Comparison of ENCODE assay signal across 36 cellular contexts in the genomic region with DNA sequence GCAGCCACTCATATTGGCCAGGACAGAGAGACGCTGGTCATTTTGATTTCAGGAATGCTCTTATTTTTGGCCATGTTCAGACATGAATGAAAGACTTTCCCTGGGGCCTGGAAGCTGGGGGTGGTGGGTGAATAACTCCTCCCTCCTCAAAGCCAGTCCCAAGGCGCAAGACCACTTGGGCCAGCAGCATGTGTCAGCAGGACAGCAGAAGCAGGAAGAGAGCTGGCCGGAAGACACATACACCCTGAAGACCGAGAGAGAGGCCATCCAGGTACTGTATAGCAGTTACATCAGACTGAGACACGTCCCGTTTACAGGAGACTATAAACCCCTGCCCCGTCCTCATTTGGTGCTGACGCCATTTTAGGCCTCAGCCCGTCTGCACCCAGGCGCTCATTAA. TPM values are rescaled to one million over a fixed set of nuclear protein-coding genes. Genes with fewer than 3 reads are reported as not detected.
"Had no signal": no experiment of that assay in that cellular context is flagged by ENCODE, and none has a peak within 500 bp of the region (broad histone marks: within the 10 kb centered on the region; RNA-seq: fewer than 3 reads in every experiment).

No MANE protein-coding gene starts in this region.

- DNase-seq: activated B cell treated with CpG ODN at 0.5 μM for 24 hours; activated CD4-positive, alpha-beta memory T cell treated with anti-CD3 and anti-CD28 coated beads for 36 hours; activated CD4-positive, alpha-beta T cell treated with anti-CD3 and anti-CD28 coated beads for 4 hours; activated CD4-positive, alpha-beta T cell treated with anti-CD3 and anti-CD28 coated beads, Interleukin-2, amount 10 ng/mL, durations not matched to agents 24 days and 14 days; activated CD4-positive, alpha-beta T cell treated with anti-CD3 and anti-CD28 coated beads, Interleukin-2, amount 50 U/mL, for 1 hour; activated CD4-positive, alpha-beta T cell treated with anti-CD3 and anti-CD28 coated beads, Interleukin-2, amount 50 U/mL, for 4 hours; activated CD4-positive, CD25-positive, alpha-beta regulatory T cell treated with anti-CD3 and anti-CD28 coated beads, Interleukin-2, amount 50 U/mL, for 72 hours; activated CD8-positive, alpha-beta memory T cell treated with anti-CD3 and anti-CD28 coated beads, Interleukin-2, amount 10 ng/mL, durations not matched to agents 7 days and 5 days; activated CD8-positive, alpha-beta T cell treated with anti-CD3 and anti-CD28 coated beads for 36 hours; activated effector memory CD4-positive, alpha-beta T cell treated with anti-CD3 and anti-CD28 coated beads, Interleukin-2, amount 50 U/mL, for 16 hours; activated gamma-delta T cell treated with Interleukin-2 at 50 U/mL for 16 hours; activated naive CD4-positive, alpha-beta T cell; activated naive CD4-positive, alpha-beta T cell treated with anti-CD3 and anti-CD28 coated beads for 36 hours; activated naive CD4-positive, alpha-beta T cell treated with anti-CD3 and anti-CD28 coated beads, Interleukin-2, amount 50 U/mL, for 16 hours; activated naive CD8-positive, alpha-beta T cell treated with anti-CD3 and anti-CD28 coated beads for 36 hours; activated T-cell treated with anti-CD3 and anti-CD28 coated beads for 4 hours; activated T-cell treated with anti-CD3 and anti-CD28 coated beads, Interleukin-2, amount 50 U/mL, for 1 hour; activated T-cell treated with anti-CD3 and anti-CD28 coated beads, Interleukin-2, amount 50 U/mL, for 4 hours; activated T-cell treated with anti-CD3 and anti-CD28 coated beads, Interleukin-2, amount 50 U/mL, for 72 hours; amniotic stem cell; aorta; body of pancreas; brain microvascular endothelial cell; caudate nucleus; cerebellar nuclear complex; T-helper 1 cell; T-helper 2 cell; T-helper 9 cell had no signal

- FAIRE-seq: astrocyte, TTC549 had no signal

- H3K9me3 ChIP-seq: adrenal gland, body of pancreas, breast epithelium had no signal

- ATAC-seq: activated CD8-positive, alpha-beta memory T cell treated with anti-CD3 and anti-CD28 coated beads, Interleukin-2, amount 10 ng/mL, durations not matched to agents 7 days and 5 days; activated CD8-positive, alpha-beta T cell treated with anti-CD3 and anti-CD28 coated beads for 36 hours; activated naive CD4-positive, alpha-beta T cell treated with anti-CD3 and anti-CD28 coated beads, Interleukin-2, amount 50 U/mL, for 72 hours; activated T-cell treated with anti-CD3 and anti-CD28 coated beads, Interleukin-2, amount 50 U/mL, for 4 hours; activated T-cell treated with anti-CD3 and anti-CD28 coated beads, Interleukin-2, amount 50 U/mL, for 72 hours; activated T-helper 17 cell treated with anti-CD3 and anti-CD28 coated beads, Interleukin-2, amount 50 U/mL, for 72 hours; body of pancreas had no signal

- H3K4me1 ChIP-seq: adrenal gland, body of pancreas, breast epithelium had no signal

- H3K4me3 ChIP-seq: adrenal gland, body of pancreas, breast epithelium had no signal

- H3K27me3 ChIP-seq: adrenal gland, body of pancreas, breast epithelium had no signal

- H3K36me3 ChIP-seq: adrenal gland, brain microvascular endothelial cell, breast epithelium had no signal

- H3K27ac ChIP-seq: adrenal gland, body of pancreas, brain microvascular endothelial cell, breast epithelium, VCaP had no signal

RNA-seq across cellular contexts. Expression of gene ULBP3, which starts 29.2 kb away (rescaled TPM):
- total RNA-seq: activated naive CD4-positive, alpha-beta T cell treated with anti-CD3 and anti-CD28 coated beads for 36 hours; activated naive CD4-positive, alpha-beta T cell treated with anti-CD3 and anti-CD28 coated beads, Interleukin-2, amount 50 U/mL, for 72 hours; activated T-helper 1 cell treated with anti-CD3 and anti-CD28 coated beads, Interleukin-12 subunit alpha, Interleukin-12 subunit beta, Interleukin-2, Interleukin-4 antibody, amounts not matched to agents 30 ng/mL and 10 ng/mL and 1 ng/mL, durations not matched to agents 14 hours and 24 hours and 36 hours had no signal

RNA-seq across cellular contexts. Expression of gene PPP1R14C, which starts 44.7 kb away (rescaled TPM):
- total RNA-seq: activated naive CD4-positive, alpha-beta T cell treated with anti-CD3 and anti-CD28 coated beads for 36 hours; activated T-helper 1 cell treated with anti-CD3 and anti-CD28 coated beads, Interleukin-12 subunit alpha, Interleukin-12 subunit beta, Interleukin-2, Interleukin-4 antibody, amounts not matched to agents 30 ng/mL and 10 ng/mL and 1 ng/mL, durations not matched to agents 14 hours and 24 hours and 36 hours; activated T-helper 17 cell treated with anti-CD3 and anti-CD28 coated beads, Interleukin-2, amount 50 U/mL, for 72 hours had no signal
